1 cellular context compared by ENCODE assay signal in genomic region chr7:103656221-103656620, GRCh38.
TF ChIP-seq lines count a peak whose summit lies in the region.

No MANE protein-coding gene starts in this region.

TF ChIP-seq in IMR-90, 13 proteins besides CTCF, POLR2A, EP300 and RAD21 (continued from another document):
- TF ChIP-seq ELK1 (IDR thresholded peaks at IDR 0.05; ENCODE audit: borderline replicate concordance, low read depth, low read length) (no peak), CEBPB (IDR thresholded peaks at IDR 0.05; ENCODE audit: low read depth, low read length) (no peak), SMC3 (IDR thresholded peaks at IDR 0.05; ENCODE audit: low read depth, low read length) (no peak), MXI1 (IDR thresholded peaks at IDR 0.05; ENCODE audit: borderline replicate concordance, low read depth, low read length) (no peak), RCOR1 (IDR thresholded peaks at IDR 0.05; ENCODE audit: insufficient replicate concordance, low read length) (no peak), USF2 (IDR thresholded peaks at IDR 0.05; ENCODE audit: low read depth, low read length) (no peak), RFX5 (IDR thresholded peaks at IDR 0.05; ENCODE audit: low read depth, low read length) (no peak)
